ENCODE assay signal across 8 cellular contexts in the genomic region with DNA sequence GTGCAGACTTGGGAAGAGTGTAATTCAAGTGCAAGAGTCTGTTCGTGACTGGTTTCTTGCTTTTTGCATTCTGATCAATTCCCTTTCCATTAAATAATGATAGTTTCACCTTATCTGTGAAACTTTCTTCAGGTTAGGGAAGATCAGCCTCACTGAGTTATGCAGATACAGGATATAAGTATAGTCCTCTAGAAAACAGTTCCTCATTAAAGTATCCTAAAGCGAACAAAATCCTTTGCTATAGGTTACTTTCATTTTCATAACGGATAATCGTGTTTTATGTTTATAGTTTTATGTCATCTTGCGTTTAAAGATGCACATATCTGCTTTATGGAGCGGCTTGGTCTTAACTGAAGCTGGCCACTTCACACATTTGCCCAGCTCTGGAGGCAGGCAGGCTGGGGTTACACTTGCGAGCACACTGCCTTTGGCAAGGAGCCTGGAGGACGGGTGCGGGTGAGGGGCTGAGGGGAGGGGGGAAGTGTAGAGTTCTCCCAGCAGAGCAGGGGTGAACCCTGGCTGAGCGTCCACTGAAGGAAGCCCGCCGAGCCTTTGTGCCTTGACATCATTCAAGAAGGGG.
DNase-seq lines count a peak whose midpoint lies in the region; ATAC-seq and TF ChIP-seq lines count a peak whose summit lies in the region.

No MANE protein-coding gene starts in this region.

- WGBS in ovary, 3 donors = 4 to 16% (median 12%) methylated on average over 12 of the region's 12 CpGs

- H3K36me3 Mint-ChIP-seq in CD8-positive, alpha-beta memory T cell = no peaks in the 10 kb centered on the region

- no peak overlapping the region for H3K27ac ChIP-seq in CD8-positive, alpha-beta memory T cell (ENCODE audit: low read depth, low read length)
- H3K27ac ChIP-seq in duodenal mucosa (ENCODE audit: low read depth, low read length) (no peak overlapping the region), ovary (no peak overlapping the region)

- TF ChIP-seq POLR2A in ovary (IDR thresholded peaks at IDR 0.05) = no peak

- no peaks in the 10 kb centered on the region for H3K27me3 Mint-ChIP-seq in CD8-positive, alpha-beta memory T cell

- POLR2A ChIA-PET in CD8-positive, alpha-beta memory T cell (lab: Charles Lee) = interaction anchor here (1.3 to 1.6 kb wide), 3 partner anchors 71 to 247 kb away, joined by 3 to 6 read pairs (median 4); no protein-coding TSS in a partner anchor

- no peaks in the 10 kb centered on the region for H3K9me3 Mint-ChIP-seq in CD8-positive, alpha-beta memory T cell

- H3K4me1 ChIP-seq in CD8-positive, alpha-beta memory T cell (ENCODE audit: insufficient read depth, low read length) = peaks cover 9% of the 10 kb centered on the region
- H3K4me1 ChIP-seq in duodenal mucosa (ENCODE audit: control insufficient read depth in 1 of 2, insufficient read depth in 2 of 2, low read length in 2 of 2) (peaks cover 12 to 21% of the 10 kb centered on the region in 2 donors), ovary (ENCODE audit: insufficient read depth) (peaks cover 7% of the 10 kb centered on the region)

- H3K4me3 ChIP-seq in CD8-positive, alpha-beta memory T cell (ENCODE audit: low read length) = peak overlapping the region; percentile 51
- H3K4me3 ChIP-seq in duodenal mucosa (ENCODE audit: low read depth in 1 of 2, low read length in 2 of 2) (peak overlapping the region; percentile 67 to 80), ovary (peak overlapping the region; percentile 29)

- peak overlapping the region; percentile 25 to 88 (median 60) for H3K27ac Mint-ChIP-seq in CD8-positive, alpha-beta memory T cell

- no peaks in the 10 kb centered on the region for H3K36me3 ChIP-seq in CD8-positive, alpha-beta memory T cell (ENCODE audit: insufficient read depth, low read length)
- H3K36me3 ChIP-seq in duodenal mucosa (ENCODE audit: control insufficient read depth in 1 of 2, insufficient read depth in 2 of 2, low read length in 2 of 2) (no peaks in the 10 kb centered on the region), ovary (no peaks in the 10 kb centered on the region)

- peaks cover 25 to 35% (median 32%) of the 10 kb centered on the region in 3 donors for H3K4me1 Mint-ChIP-seq in CD8-positive, alpha-beta memory T cell

- peak overlapping the region; percentile 76 to 84 (median 80) for H3K4me3 Mint-ChIP-seq in CD8-positive, alpha-beta memory T cell

- H3K27me3 ChIP-seq in CD8-positive, alpha-beta memory T cell (ENCODE audit: insufficient read depth, low read length, poor library complexity, severe bottlenecking) = no peaks in the 10 kb centered on the region
- H3K27me3 ChIP-seq in duodenal mucosa (ENCODE audit: control insufficient read depth in 1 of 2, insufficient read depth in 2 of 2, low read length in 2 of 2) = no peaks in the 10 kb centered on the region
- no peaks in the 10 kb centered on the region for H3K27me3 ChIP-seq in ovary

- peak overlapping the region; percentile 2 to 54 for H3K9ac ChIP-seq in duodenal mucosa (ENCODE audit: low read depth in 1 of 2, low read length in 2 of 2)

- no peak for TF ChIP-seq EP300 in ovary (IDR thresholded peaks at IDR 0.05)

- no peaks in the 10 kb centered on the region for H3K9me3 ChIP-seq in CD8-positive, alpha-beta memory T cell (ENCODE audit: low read length)
- H3K9me3 ChIP-seq in duodenal mucosa (ENCODE audit: control insufficient read depth in 1 of 2, low read length in 2 of 2) = no peaks in the 10 kb centered on the region
- no peaks in the 10 kb centered on the region for H3K9me3 ChIP-seq in ovary

- CTCF ChIA-PET in CD8-positive, alpha-beta memory T cell (lab: Charles Lee) = interaction anchor here (0.7 to 6.5 kb wide), 30 partner anchors 8 to 355 kb away, joined by 3 to 118 read pairs (median 4); no protein-coding TSS in a partner anchor

- DNase-seq in CD8-positive, alpha-beta memory T cell = no peak
- peak; percentile 14 for DNase-seq in NCI-H1092 (lab: John Stamatoyannopoulos, UW)
- DNase-seq in ovary = peak in 4 of 5 donors; percentile 21 to 50 (median 37)
- no peak for DNase-seq in SK-N-DZ (ENCODE audit: low spot score)
- no peak for DNase-seq in NCI-H2171 treated with DMSO at 0.1 percent for 48 hours (lab: John Stamatoyannopoulos, UW)
- DNase-seq in SHP77 treated with DMSO at 0.1 percent for 48 hours (lab: John Stamatoyannopoulos, UW) = no peak

- intact Hi-C loops in ovary (cut with DNase I) = no loop called here

- no peak for TF ChIP-seq CTCF in ovary (IDR thresholded peaks at IDR 0.05)

- no peak for ATAC-seq in HG02588 (IDR thresholded peaks at IDR 0.05; ENCODE audit: unreplicated experiment)

Comparison
In these comparisons a context has a peak if more than half of its experiments do, and no peak if none do; other contexts are left out.
1. DNase-seq: peak in NCI-H1092 (single experiment) and ovary (4 of 5); none in CD8-positive, alpha-beta memory T cell (0 of 5), SK-N-DZ (single experiment), NCI-H2171 treated with DMSO at 0.1 percent for 48 hours (single experiment) and SHP77 treated with DMSO at 0.1 percent for 48 hours (single experiment).
2. Peak in every context shown above with its lines, with median percentiles within 50 percentile points of each other: H3K4me3 ChIP-seq.